Comparison of ENCODE assay signal across 16 cellular contexts in the genomic region with DNA sequence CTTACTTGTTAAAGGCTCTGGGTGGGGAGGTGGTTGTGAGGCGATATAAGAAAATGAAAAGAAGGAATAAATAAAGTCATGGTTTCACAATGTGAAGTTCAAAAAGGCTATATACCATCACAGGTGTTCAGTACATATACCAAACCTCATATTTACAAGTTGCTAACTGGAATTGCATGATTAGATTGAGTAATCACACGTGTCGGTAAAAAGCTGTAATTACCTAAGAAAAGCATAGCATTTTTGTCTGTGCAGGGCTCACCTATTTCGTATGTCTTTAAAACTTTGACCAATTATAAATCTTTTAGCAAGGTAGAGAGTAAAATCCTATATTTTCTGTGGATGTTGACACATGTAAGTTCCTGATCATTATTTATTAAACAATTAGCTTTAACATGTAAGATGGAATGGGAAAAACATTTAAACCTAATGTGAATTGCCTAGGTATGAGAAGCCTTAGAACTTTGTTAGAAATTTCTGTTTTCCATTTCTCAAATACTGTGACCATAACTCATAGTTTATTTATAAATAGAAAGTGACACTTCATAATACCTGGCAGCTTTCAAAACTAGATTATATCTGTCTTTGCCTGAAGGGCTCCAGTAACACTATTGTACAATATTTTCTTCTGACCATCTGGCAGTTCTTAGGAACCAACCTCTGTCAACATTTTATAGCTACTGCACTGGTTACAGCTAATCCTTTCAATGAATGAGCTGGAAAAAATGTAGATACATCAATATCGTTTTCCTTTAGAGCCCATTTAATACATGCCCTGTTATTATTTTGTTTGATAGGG.
A peak's percentile ranks its signal among the peaks of the same experiment; 100 is the strongest.
DNase-seq lines count a peak whose midpoint lies in the region; ATAC-seq, FAIRE-seq and TF ChIP-seq lines count a peak whose summit lies in the region.
"Had no signal": no experiment of that assay in that cellular context is flagged by ENCODE, and none has a peak within 500 bp of the region (broad histone marks: within the 10 kb centered on the region; RNA-seq: fewer than 3 reads in every experiment).

No MANE protein-coding gene starts in this region.

- no peak for TF ChIP-seq CTCF in A549 (IDR thresholded peaks at IDR 0.05)

- peak; percentile 7 for FAIRE-seq in A549 (lab: Jason Lieb, UNC)
- FAIRE-seq: RCC 7860 had no signal

- no peak overlapping the region for H3K4me3 ChIP-seq in A549

- H3K4me1 ChIP-seq in A549, result no peaks in the 10 kb centered on the region

- no peak for TF ChIP-seq POLR2A in A549 (IDR thresholded peaks at IDR 0.05; ENCODE audit: low read length)

- CTCF ChIA-PET in A549 (lab: Yijun Ruan, JAX), result interaction anchor here (1.4 kb wide), 1 partner anchor 356 kb away, joined by 3 read pairs; no protein-coding TSS in a partner anchor

- no peaks in the 10 kb centered on the region for H3K9me3 ChIP-seq in A549

- TF ChIP-seq EP300 in A549 (IDR thresholded peaks at IDR 0.05), result no peak

- WGBS in A549 (ENCODE audit: missing lambda C conversion rate), result 63% methylated on average over 5 of the region's 5 CpGs

- H3K27ac ChIP-seq in A549, result no peak overlapping the region
- H3K27ac ChIP-seq: epithelial cell of prostate had no signal

- no peak for DNase-seq in A549 (ENCODE audit: low read depth in 1 of 2, low spot score in 1 of 2)
- peak; percentile 34 for DNase-seq in M059J (ENCODE audit: low read depth)
- no peak for DNase-seq in UCSD-AML1 (lab: John Stamatoyannopoulos, UW; ENCODE audit: unreplicated experiment)
- no peak for DNase-seq in NCI-H2029 (lab: John Stamatoyannopoulos, UW)
- DNase-seq in cortex of kidney (lab: John Stamatoyannopoulos, UW), result no peak
- DNase-seq: activated CD4-positive, alpha-beta T cell treated with anti-CD3 and anti-CD28 coated beads, Interleukin-2, amount 10 ng/mL, durations not matched to agents 24 days and 14 days; activated T-cell treated with anti-CD3 and anti-CD28 coated beads, Interleukin-2, amount 50 U/mL, for 4 hours; Calu3; head of caudate nucleus; substantia nigra; T-helper 17 cell had no signal

- no peak for ATAC-seq in A549
- peak; percentile 66 for ATAC-seq in GM18867 (IDR thresholded peaks at IDR 0.05; ENCODE audit: unreplicated experiment)
- peak; percentile 84 for ATAC-seq in SK-N-SH treated with all-trans-retinoic acid at 6 μM for 48 hours
- no peak for ATAC-seq in HG02884 (IDR thresholded peaks at IDR 0.05; ENCODE audit: unreplicated experiment)
- ATAC-seq: activated T-cell treated with anti-CD3 and anti-CD28 coated beads, Interleukin-2, amount 50 U/mL, for 4 hours; T-helper 17 cell had no signal

- POLR2A ChIA-PET in A549 (lab: Yijun Ruan, JAX), result no interaction called here

- no peak for TF ChIP-seq RAD21 in A549 (conservative IDR thresholded peaks at IDR 0.05 in 1 of 2, IDR thresholded peaks at IDR 0.05 in 1 of 2)

- no peak overlapping the region for H3K4me2 ChIP-seq in A549

TF ChIP-seq in A549, 52 proteins besides CTCF, POLR2A, EP300 and RAD21:
- TF ChIP-seq MAFK (IDR thresholded peaks at IDR 0.05; ENCODE audit: partially characterized antibody), result no peak
- TF ChIP-seq FOSB (CRISPR knock-in tag; IDR thresholded peaks at IDR 0.05), result no peak
- no peak for TF ChIP-seq HDAC2 (IDR thresholded peaks at IDR 0.05)
- TF ChIP-seq CBX2 (IDR thresholded peaks at IDR 0.05; ENCODE audit: borderline replicate concordance, low read depth), result no peak
- TF ChIP-seq NR3C1 (IDR thresholded peaks at IDR 0.05), result no peak
- TF ChIP-seq HEYL (CRISPR knock-in tag; IDR thresholded peaks at IDR 0.05), result no peak
- no peak for TF ChIP-seq TP53 (CRISPR knock-in tag; IDR thresholded peaks at IDR 0.05)
- TF ChIP-seq, protein P1, sequence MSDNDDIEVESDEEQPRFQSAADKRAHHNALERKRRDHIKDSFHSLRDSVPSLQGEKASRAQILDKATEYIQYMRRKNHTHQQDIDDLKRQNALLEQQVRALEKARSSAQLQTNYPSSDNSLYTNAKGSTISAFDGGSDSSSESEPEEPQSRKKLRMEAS (IDR thresholded peaks at IDR 0.05), result no peak
- TF ChIP-seq, protein P2, sequence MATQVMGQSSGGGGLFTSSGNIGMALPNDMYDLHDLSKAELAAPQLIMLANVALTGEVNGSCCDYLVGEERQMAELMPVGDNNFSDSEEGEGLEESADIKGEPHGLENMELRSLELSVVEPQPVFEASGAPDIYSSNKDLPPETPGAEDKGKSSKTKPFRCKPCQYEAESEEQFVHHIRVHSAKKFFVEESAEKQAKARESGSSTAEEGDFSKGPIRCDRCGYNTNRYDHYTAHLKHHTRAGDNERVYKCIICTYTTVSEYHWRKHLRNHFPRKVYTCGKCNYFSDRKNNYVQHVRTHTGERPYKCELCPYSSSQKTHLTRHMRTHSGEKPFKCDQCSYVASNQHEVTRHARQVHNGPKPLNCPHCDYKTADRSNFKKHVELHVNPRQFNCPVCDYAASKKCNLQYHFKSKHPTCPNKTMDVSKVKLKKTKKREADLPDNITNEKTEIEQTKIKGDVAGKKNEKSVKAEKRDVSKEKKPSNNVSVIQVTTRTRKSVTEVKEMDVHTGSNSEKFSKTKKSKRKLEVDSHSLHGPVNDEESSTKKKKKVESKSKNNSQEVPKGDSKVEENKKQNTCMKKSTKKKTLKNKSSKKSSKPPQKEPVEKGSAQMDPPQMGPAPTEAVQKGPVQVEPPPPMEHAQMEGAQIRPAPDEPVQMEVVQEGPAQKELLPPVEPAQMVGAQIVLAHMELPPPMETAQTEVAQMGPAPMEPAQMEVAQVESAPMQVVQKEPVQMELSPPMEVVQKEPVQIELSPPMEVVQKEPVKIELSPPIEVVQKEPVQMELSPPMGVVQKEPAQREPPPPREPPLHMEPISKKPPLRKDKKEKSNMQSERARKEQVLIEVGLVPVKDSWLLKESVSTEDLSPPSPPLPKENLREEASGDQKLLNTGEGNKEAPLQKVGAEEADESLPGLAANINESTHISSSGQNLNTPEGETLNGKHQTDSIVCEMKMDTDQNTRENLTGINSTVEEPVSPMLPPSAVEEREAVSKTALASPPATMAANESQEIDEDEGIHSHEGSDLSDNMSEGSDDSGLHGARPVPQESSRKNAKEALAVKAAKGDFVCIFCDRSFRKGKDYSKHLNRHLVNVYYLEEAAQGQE (IDR thresholded peaks at IDR 0.05), result no peak
- no peak for TF ChIP-seq RFX5 (IDR thresholded peaks at IDR 0.05)
- no peak for TF ChIP-seq RNF2 (IDR thresholded peaks at IDR 0.05; ENCODE audit: borderline replicate concordance, low read depth)
- TF ChIP-seq TFCP2L1 (CRISPR knock-in tag; IDR thresholded peaks at IDR 0.05), result no peak

TF ChIP-seq in SK-N-SH treated with all-trans-retinoic acid at 6 μM for 48 hours, 23 proteins besides CTCF, POLR2A, EP300 and RAD21:
- TF ChIP-seq, protein P3, sequence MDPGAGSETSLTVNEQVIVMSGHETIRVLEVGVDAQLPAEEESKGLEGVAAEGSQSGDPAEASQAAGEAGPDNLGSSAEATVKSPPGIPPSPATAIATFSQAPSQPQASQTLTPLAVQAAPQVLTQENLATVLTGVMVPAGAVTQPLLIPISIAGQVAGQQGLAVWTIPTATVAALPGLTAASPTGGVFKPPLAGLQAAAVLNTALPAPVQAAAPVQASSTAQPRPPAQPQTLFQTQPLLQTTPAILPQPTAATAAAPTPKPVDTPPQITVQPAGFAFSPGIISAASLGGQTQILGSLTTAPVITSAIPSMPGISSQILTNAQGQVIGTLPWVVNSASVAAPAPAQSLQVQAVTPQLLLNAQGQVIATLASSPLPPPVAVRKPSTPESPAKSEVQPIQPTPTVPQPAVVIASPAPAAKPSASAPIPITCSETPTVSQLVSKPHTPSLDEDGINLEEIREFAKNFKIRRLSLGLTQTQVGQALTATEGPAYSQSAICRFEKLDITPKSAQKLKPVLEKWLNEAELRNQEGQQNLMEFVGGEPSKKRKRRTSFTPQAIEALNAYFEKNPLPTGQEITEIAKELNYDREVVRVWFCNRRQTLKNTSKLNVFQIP (CRISPR knock-in tag; IDR thresholded peaks at IDR 0.05; ENCODE audit: borderline replicate concordance, low read depth), result no peak
- TF ChIP-seq ZFP3 (CRISPR knock-in tag; IDR thresholded peaks at IDR 0.05) (no peak), TCF4 (CRISPR knock-in tag; IDR thresholded peaks at IDR 0.05; ENCODE audit: borderline replicate concordance) (peak; percentile 77), ISL1 (CRISPR knock-in tag; IDR thresholded peaks at IDR 0.05) (peak; percentile 64; the same call in 1 of the 2 replicates)
- TF ChIP-seq, protein P4, sequence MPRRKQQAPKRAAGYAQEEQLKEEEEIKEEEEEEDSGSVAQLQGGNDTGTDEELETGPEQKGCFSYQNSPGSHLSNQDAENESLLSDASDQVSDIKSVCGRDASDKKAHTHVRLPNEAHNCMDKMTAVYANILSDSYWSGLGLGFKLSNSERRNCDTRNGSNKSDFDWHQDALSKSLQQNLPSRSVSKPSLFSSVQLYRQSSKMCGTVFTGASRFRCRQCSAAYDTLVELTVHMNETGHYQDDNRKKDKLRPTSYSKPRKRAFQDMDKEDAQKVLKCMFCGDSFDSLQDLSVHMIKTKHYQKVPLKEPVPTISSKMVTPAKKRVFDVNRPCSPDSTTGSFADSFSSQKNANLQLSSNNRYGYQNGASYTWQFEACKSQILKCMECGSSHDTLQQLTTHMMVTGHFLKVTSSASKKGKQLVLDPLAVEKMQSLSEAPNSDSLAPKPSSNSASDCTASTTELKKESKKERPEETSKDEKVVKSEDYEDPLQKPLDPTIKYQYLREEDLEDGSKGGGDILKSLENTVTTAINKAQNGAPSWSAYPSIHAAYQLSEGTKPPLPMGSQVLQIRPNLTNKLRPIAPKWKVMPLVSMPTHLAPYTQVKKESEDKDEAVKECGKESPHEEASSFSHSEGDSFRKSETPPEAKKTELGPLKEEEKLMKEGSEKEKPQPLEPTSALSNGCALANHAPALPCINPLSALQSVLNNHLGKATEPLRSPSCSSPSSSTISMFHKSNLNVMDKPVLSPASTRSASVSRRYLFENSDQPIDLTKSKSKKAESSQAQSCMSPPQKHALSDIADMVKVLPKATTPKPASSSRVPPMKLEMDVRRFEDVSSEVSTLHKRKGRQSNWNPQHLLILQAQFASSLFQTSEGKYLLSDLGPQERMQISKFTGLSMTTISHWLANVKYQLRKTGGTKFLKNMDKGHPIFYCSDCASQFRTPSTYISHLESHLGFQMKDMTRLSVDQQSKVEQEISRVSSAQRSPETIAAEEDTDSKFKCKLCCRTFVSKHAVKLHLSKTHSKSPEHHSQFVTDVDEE (CRISPR knock-in tag; IDR thresholded peaks at IDR 0.05), result peak; percentile 89

Comparison
In these comparisons a context has a peak if more than half of its experiments do, and no peak if none do; other contexts are left out.
1. ATAC-seq: peak in GM18867 (single experiment) and SK-N-SH treated with all-trans-retinoic acid at 6 μM for 48 hours (single experiment); none in A549 (0 of 2) and HG02884 (single experiment).